In genomic region chr1:246497331-246497915, GRCh38 we compare ENCODE assay signal across 8 cellular contexts. TPM values are rescaled to one million over a fixed set of nuclear protein-coding genes. Genes with fewer than 3 reads are reported as not detected.
DNase-seq lines count a peak whose midpoint lies in the region; ATAC-seq and TF ChIP-seq lines count a peak whose summit lies in the region.

No MANE protein-coding gene starts in this region.

- TF ChIP-seq POLR2A in gastrocnemius medialis (IDR thresholded peaks at IDR 0.05): no peak

- H3K36me3 ChIP-seq in WERI-Rb-1 (no peaks in the 10 kb centered on the region; the same call in 1 of the 2 replicates), gastrocnemius medialis (no peaks in the 10 kb centered on the region)

- intact Hi-C loops in gastrocnemius medialis (cut with DNase I; ENCODE audit: low total_unique reads): loop anchor here (1.0 to 2.0 kb wide), 2 partner anchors 202 to 257 kb away; no protein-coding TSS in a partner anchor

- H3K27me3 ChIP-seq in WERI-Rb-1 (ENCODE audit: insufficient read depth, low read depth, severe bottlenecking) (no peaks in the 10 kb centered on the region), gastrocnemius medialis (no peaks in the 10 kb centered on the region)

- DNase-seq in G401 (ENCODE audit: low spot score) (peak; percentile 83), NCI-H2081 treated with DMSO at 0.1 percent for 48 hours (lab: John Stamatoyannopoulos, UW) (peak; percentile 50), WERI-Rb-1 (no peak), glomerular endothelial cell (ENCODE audit: extremely low read depth, low read depth, low spot score) (peak; percentile 50), gastrocnemius medialis (no peak)

- peaks cover 0 to 3% of the 10 kb centered on the region in 2 donors for H3K4me1 ChIP-seq in gastrocnemius medialis

- H3K27ac ChIP-seq in 22Rv1 (no peak overlapping the region), WERI-Rb-1 (no peak overlapping the region), gastrocnemius medialis (no peak overlapping the region)

- in situ Hi-C loops in G401 (cut with HindIII; ENCODE audit: low sequenced_read_pairs): no loop called here
- in situ Hi-C loops in gastrocnemius medialis (cut with MboI; ENCODE audit: low sequenced_read_pairs in 4 of 4): loop anchor here (5.0 to 25.0 kb wide), 4 partner anchors 197 to 1335 kb away; partner anchors contain the start of gene KIF26B (in 3 of the 4)

- H3K4me3 ChIP-seq in WERI-Rb-1 (ENCODE audit: low read depth, low read length) (no peak overlapping the region), gastrocnemius medialis (no peak overlapping the region)

- peak; percentile 91 for TF ChIP-seq CTCF in 22Rv1 (IDR thresholded peaks at IDR 0.05)
- TF ChIP-seq CTCF in WERI-Rb-1 (IDR thresholded peaks at IDR 0.05; ENCODE audit: low read depth, low read length): peak; percentile 51
- TF ChIP-seq CTCF in gastrocnemius medialis (IDR thresholded peaks at IDR 0.05 in 4 of 5, conservative IDR thresholded peaks at IDR 0.05 in 1 of 5): peak; percentile 60 to 80 (median 73)

- peak; percentile 57 for ATAC-seq in HG02759 (IDR thresholded peaks at IDR 0.05; ENCODE audit: unreplicated experiment)
- ATAC-seq in gastrocnemius medialis: peak; percentile 64 to 70
- ATAC-seq in GM19397 (IDR thresholded peaks at IDR 0.05; ENCODE audit: unreplicated experiment): no peak

- H3K9me3 ChIP-seq in WERI-Rb-1 (ENCODE audit: severe bottlenecking) (no peaks in the 10 kb centered on the region), gastrocnemius medialis (no peaks in the 10 kb centered on the region)

RNA-seq across cellular contexts. Expression of gene SMYD3, which starts 9.7 kb away (rescaled TPM):
- total RNA-seq in G401 (2014; rRNA removed; shearing (Covaris generic)): 49.5 and 69.6 TPM in 2 replicates
- total RNA-seq in glomerular endothelial cell (20.0 and 27.9 TPM in 2 replicates), gastrocnemius medialis (10 to 100 TPM in 1 of 4 donors, 1 to 10 TPM in 3; 4.4 to 10.3 (median 6.3) TPM)

Comparison
In these comparisons a context has a peak if more than half of its experiments do, and no peak if none do; other contexts are left out.
1. DNase-seq: peak in G401 (single experiment), NCI-H2081 treated with DMSO at 0.1 percent for 48 hours (single experiment) and glomerular endothelial cell (single experiment); none in WERI-Rb-1 (single experiment) and gastrocnemius medialis (0 of 2).
2. Peak in every context shown above with its lines, with median percentiles within 50 percentile points of each other: CTCF ChIP-seq.